ENCODE assay signal across 28 cellular contexts in the genomic region with DNA sequence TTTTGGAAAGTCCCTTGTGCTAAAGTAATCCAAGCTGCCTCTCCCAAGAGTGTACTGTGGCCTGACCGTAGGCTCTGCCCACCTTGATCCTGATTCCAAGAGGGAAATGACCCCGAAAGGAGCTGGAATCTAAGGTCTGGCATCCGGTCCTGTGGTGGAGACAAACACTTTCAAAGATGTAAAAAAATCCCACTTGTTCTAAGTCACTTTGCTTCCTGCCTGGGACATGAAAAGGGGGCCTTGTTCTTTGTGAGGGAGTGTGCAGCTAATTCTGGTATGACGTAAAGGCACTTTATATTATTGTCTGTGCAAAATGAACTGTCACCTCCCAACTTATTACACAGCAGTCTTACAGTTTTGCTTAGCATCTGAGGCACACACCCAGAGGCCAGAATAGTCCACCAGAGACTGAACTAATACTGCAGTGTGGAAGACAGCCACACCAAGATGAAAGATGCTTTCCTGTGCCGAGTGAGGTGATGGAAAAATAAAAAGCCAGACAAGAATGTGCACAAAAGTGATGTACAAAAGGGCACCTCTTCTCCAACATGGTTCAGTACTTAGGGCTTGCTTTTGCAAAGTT.
"Had no signal": no experiment of that assay in that cellular context is flagged by ENCODE, and none has a peak within 500 bp of the region (broad histone marks: within the 10 kb centered on the region; RNA-seq: fewer than 3 reads in every experiment).

No MANE protein-coding gene starts in this region.

- H3K36me3 ChIP-seq: ascending aorta, SJSA1 had no signal

- H3K27ac ChIP-seq: ascending aorta, body of pancreas, SJSA1 had no signal

- DNase-seq: activated B cell treated with CpG ODN at 0.5 μM for 24 hours; activated CD4-positive, alpha-beta memory T cell treated with anti-CD3 and anti-CD28 coated beads for 36 hours; activated CD4-positive, alpha-beta T cell treated with anti-CD3 and anti-CD28 coated beads for 1 hour; activated CD4-positive, alpha-beta T cell treated with anti-CD3 and anti-CD28 coated beads, Interleukin-2, amount 10 ng/mL, durations not matched to agents 24 days and 14 days; activated CD8-positive, alpha-beta memory T cell treated with anti-CD3 and anti-CD28 coated beads for 24 hours; activated effector memory CD4-positive, alpha-beta T cell treated with anti-CD3 and anti-CD28 coated beads, Interleukin-2, amount 50 U/mL, for 16 hours; activated naive CD4-positive, alpha-beta T cell treated with Interleukin-2 at 50 U/mL for 16 hours; activated naive CD8-positive, alpha-beta T cell treated with anti-CD3 and anti-CD28 coated beads, Interleukin-2, amount 50 U/mL, for 24 hours; activated T-cell treated with anti-CD3 and anti-CD28 coated beads, Interleukin-2, amount 50 U/mL, for 4 hours; amniotic stem cell; body of pancreas; central memory CD4-positive, alpha-beta T cell; KG1; NCI-H1105; NCI-H1436 treated with DMSO at 0.1 percent for 48 hours; NCI-H187; NCI-H2081; NCI-H524; SHP77; T-cell; T-helper 2 cell; T1000 had no signal

- H3K9me3 ChIP-seq: ascending aorta, body of pancreas, SJSA1 had no signal

- H3K4me1 ChIP-seq: ascending aorta, body of pancreas, SJSA1 had no signal

- H3K4me3 Mint-ChIP-seq: activated B cell treated with CpG ODN at 0.5 μM for 24 hours; activated CD4-positive, alpha-beta memory T cell treated with anti-CD3 and anti-CD28 coated beads for 36 hours; activated CD4-positive, alpha-beta T cell treated with anti-CD3 and anti-CD28 coated beads, Interleukin-2, amount 10 ng/mL, durations not matched to agents 24 days and 14 days; activated naive CD8-positive, alpha-beta T cell treated with anti-CD3 and anti-CD28 coated beads, Interleukin-2, amount 50 U/mL, for 24 hours; activated T-cell treated with anti-CD3 and anti-CD28 coated beads, Interleukin-2, amount 50 U/mL, for 4 hours; T-cell had no signal

- H3K4me1 Mint-ChIP-seq: activated B cell treated with CpG ODN at 0.5 μM for 24 hours; activated CD4-positive, alpha-beta T cell treated with anti-CD3 and anti-CD28 coated beads, Interleukin-2, amount 10 ng/mL, durations not matched to agents 24 days and 14 days; activated naive CD8-positive, alpha-beta T cell treated with anti-CD3 and anti-CD28 coated beads, Interleukin-2, amount 50 U/mL, for 24 hours had no signal

- H3K27me3 Mint-ChIP-seq: activated naive CD8-positive, alpha-beta T cell treated with anti-CD3 and anti-CD28 coated beads, Interleukin-2, amount 50 U/mL, for 24 hours had no signal

- H3K27ac Mint-ChIP-seq: activated B cell treated with CpG ODN at 0.5 μM for 24 hours; activated CD4-positive, alpha-beta memory T cell treated with anti-CD3 and anti-CD28 coated beads for 36 hours; activated CD4-positive, alpha-beta T cell treated with anti-CD3 and anti-CD28 coated beads, Interleukin-2, amount 10 ng/mL, durations not matched to agents 24 days and 14 days; activated naive CD4-positive, alpha-beta T cell treated with anti-CD3 and anti-CD28 coated beads, Interleukin-2, amount 50 U/mL, for 72 hours; activated naive CD8-positive, alpha-beta T cell treated with anti-CD3 and anti-CD28 coated beads, Interleukin-2, amount 50 U/mL, for 24 hours; T-cell had no signal

- FAIRE-seq: bronchial epithelial cell, RCC 7860, TTC549 had no signal

- H3K9me3 Mint-ChIP-seq: activated B cell treated with CpG ODN at 0.5 μM for 24 hours; activated CD4-positive, alpha-beta memory T cell treated with anti-CD3 and anti-CD28 coated beads for 36 hours; activated CD4-positive, alpha-beta T cell treated with anti-CD3 and anti-CD28 coated beads, Interleukin-2, amount 10 ng/mL, durations not matched to agents 24 days and 14 days; activated naive CD4-positive, alpha-beta T cell treated with anti-CD3 and anti-CD28 coated beads, Interleukin-2, amount 50 U/mL, for 72 hours; activated naive CD8-positive, alpha-beta T cell treated with anti-CD3 and anti-CD28 coated beads, Interleukin-2, amount 50 U/mL, for 24 hours; activated T-cell treated with anti-CD3 and anti-CD28 coated beads, Interleukin-2, amount 50 U/mL, for 4 hours; T-cell had no signal

- ATAC-seq: activated naive CD4-positive, alpha-beta T cell treated with anti-CD3 and anti-CD28 coated beads, Interleukin-2, amount 50 U/mL, for 72 hours; activated naive CD8-positive, alpha-beta T cell treated with anti-CD3 and anti-CD28 coated beads, Interleukin-2, amount 50 U/mL, for 24 hours; activated T-cell treated with anti-CD3 and anti-CD28 coated beads, Interleukin-2, amount 50 U/mL, for 4 hours; body of pancreas; T-cell had no signal

- H3K27me3 ChIP-seq: ascending aorta, body of pancreas, SJSA1 had no signal

- H3K36me3 Mint-ChIP-seq: activated CD4-positive, alpha-beta memory T cell treated with anti-CD3 and anti-CD28 coated beads for 36 hours; activated naive CD4-positive, alpha-beta T cell treated with anti-CD3 and anti-CD28 coated beads, Interleukin-2, amount 50 U/mL, for 72 hours; T-cell had no signal

- H3K4me3 ChIP-seq: ascending aorta, body of pancreas, SJSA1 had no signal
